ENCODE assay signal across 18 cellular contexts in genomic region chr3:37554364-37554763, GRCh38.
DNase-seq lines count a peak whose midpoint lies in the region; ATAC-seq, FAIRE-seq and TF ChIP-seq lines count a peak whose summit lies in the region.
"Had no signal": no experiment of that assay in that cellular context is flagged by ENCODE, and none has a peak within 500 bp of the region (broad histone marks: within the 10 kb centered on the region; RNA-seq: fewer than 3 reads in every experiment).

No MANE protein-coding gene starts in this region.

- H3K9ac ChIP-seq in Karpas-422 (ENCODE audit: low read length) (no peak overlapping the region), K562 (ENCODE audit: insufficient read depth in 1 of 2, low read depth in 2 of 2, low read length in 2 of 2) (no peak overlapping the region), liver (ENCODE audit: low read depth in 1 of 2, low read length in 2 of 2) (no peak overlapping the region)
- H3K9ac ChIP-seq: BLaER1 had no signal

- H3K27me3 Mint-ChIP-seq in T-helper 2 cell treated with Interferon-gamma antibody and Interleukin-4, amounts not matched to agents 5 μg/mL and 100 μg/mL, for 36 hours (ENCODE audit: low read depth), result no peaks in the 10 kb centered on the region
- H3K27me3 Mint-ChIP-seq: stimulated activated naive B cell treated with anti-CD40 and anti-IgM and Interleukin-4, amounts not matched to agents 10 μg/mL and 1 μg/mL and 100 μg/mL, for 72 hours had no signal

- peak; percentile 71 for FAIRE-seq in K562 (lab: Jason Lieb, UNC)
- FAIRE-seq: kidney, small intestine had no signal

- H3K27me3 ChIP-seq in Karpas-422 (ENCODE audit: low read length) (no peaks in the 10 kb centered on the region), K562 (ENCODE audit: control insufficient read depth in 2 of 2, insufficient read depth in 2 of 2, low read length in 2 of 2) (peaks cover 12 to 23% of the 10 kb centered on the region in 2 experiments; a peak in 4 of 5 replicates), liver (ENCODE audit: control insufficient read depth in 4 of 4, insufficient read depth in 4 of 4, low read length in 3 of 4) (no peaks in the 10 kb centered on the region)
- H3K27me3 ChIP-seq: adrenal gland, BLaER1, SJCRH30 had no signal

- POLR2A ChIA-PET in K562 (lab: Yijun Ruan, JAX), result no interaction called here

- no peaks in the 10 kb centered on the region for H3K4me1 Mint-ChIP-seq in T-helper 2 cell treated with Interferon-gamma antibody and Interleukin-4, amounts not matched to agents 5 μg/mL and 100 μg/mL, for 36 hours (ENCODE audit: low read depth)
- H3K4me1 Mint-ChIP-seq: activated CD4-positive, alpha-beta memory T cell treated with anti-CD3 and anti-CD28 coated beads, Interleukin-2, amount 10 ng/mL, durations not matched to agents 7 days and 5 days had no signal

- no peak overlapping the region for H2AFZ ChIP-seq in Karpas-422 (ENCODE audit: low read length)
- no peak overlapping the region for H2AFZ ChIP-seq in K562 (ENCODE audit: low read depth, low read length)

- no peaks in the 10 kb centered on the region for H4K20me1 ChIP-seq in Karpas-422 (ENCODE audit: insufficient read depth, low read depth, low read length)
- H4K20me1 ChIP-seq in K562 (replicated peaks; ENCODE audit: control insufficient read depth, insufficient read depth, low read length), result no peaks in the 10 kb centered on the region
- H4K20me1 ChIP-seq: BLaER1 had no signal

- H3K4me3 ChIP-seq in Karpas-422 (ENCODE audit: low read length), result no peak overlapping the region
- no peak overlapping the region for H3K4me3 ChIP-seq in K562
- H3K4me3 ChIP-seq in liver (ENCODE audit: low read depth in 1 of 3, low read length in 3 of 3), result no peak overlapping the region
- H3K4me3 ChIP-seq: adrenal gland, BLaER1, SJCRH30 had no signal

- TF ChIP-seq CTCF in K562 (IDR thresholded peaks at IDR 0.05 in 2 of 3, conservative IDR thresholded peaks at IDR 0.05 in 1 of 3; ENCODE audit: insufficient read depth in 2 of 3, low read depth in 1 of 3, low read length in 3 of 3) (peak; percentile 82 to 89 (median 87)), liver (IDR thresholded peaks at IDR 0.05; ENCODE audit: low read depth, low read length, missing input control) (no peak)

- 2% methylated on average over 6 of the region's 6 CpGs for WGBS in K562 (ENCODE audit: insufficient coverage, low coverage, missing lambda C conversion rate)
- 87% methylated on average over 6 of the region's 6 CpGs for WGBS in liver

- H3K9me3 Mint-ChIP-seq in T-helper 2 cell treated with Interferon-gamma antibody and Interleukin-4, amounts not matched to agents 5 μg/mL and 100 μg/mL, for 36 hours, result no peaks in the 10 kb centered on the region
- H3K9me3 Mint-ChIP-seq: activated CD4-positive, alpha-beta memory T cell treated with anti-CD3 and anti-CD28 coated beads, Interleukin-2, amount 10 ng/mL, durations not matched to agents 7 days and 5 days had no signal

- no peaks in the 10 kb centered on the region for H3K9me1 ChIP-seq in K562 (ENCODE audit: control insufficient read depth, insufficient read depth, low read length)

- no TSS peak for BruUV-seq in K562 (replicated peaks; lab: Mats Ljungman, UMichigan)

- DNase-seq in ELF-1 (ENCODE audit: low read depth, low spot score) (peak; percentile 50), Karpas-422 (peak; percentile 73), K562 (ENCODE audit: extremely low read depth in 1 of 4, low spot score in 3 of 4) (peak; percentile 49 to 74 (median 54)), foreskin melanocyte (no peak), NCI-H1694 treated with DMSO at 0.1 percent for 48 hours (lab: John Stamatoyannopoulos, UW) (no peak)
- no peak for DNase-seq in T-helper 2 cell treated with Interferon-gamma antibody and Interleukin-4, amounts not matched to agents 5 μg/mL and 100 μg/mL, for 36 hours (ENCODE audit: low spot score)
- no peak for DNase-seq in activated effector memory CD4-positive, alpha-beta T cell treated with anti-CD3 and anti-CD28 coated beads, Interleukin-2, amount 50 U/mL, for 16 hours
- DNase-seq: activated CD4-positive, alpha-beta memory T cell treated with anti-CD3 and anti-CD28 coated beads, Interleukin-2, amount 10 ng/mL, durations not matched to agents 7 days and 5 days; adrenal gland; cerebellar nuclear complex; glutamatergic neuron; kidney; NK-92 treated with Interleukin-12 subunit alpha and Interleukin-12 subunit beta, amount 100 ng/mL, for 24 hours; small intestine; stimulated activated naive B cell treated with anti-CD40 and anti-IgM and Interleukin-4, amounts not matched to agents 10 μg/mL and 1 μg/mL and 100 μg/mL, for 72 hours had no signal

- TF ChIP-seq POLR2A in K562 (conservative IDR thresholded peaks at IDR 0.05), result no peak

- CTCF ChIA-PET in K562 (lab: Yijun Ruan, JAX; ENCODE audit: low intra/inter-chr PET ratio), result interaction anchor here (0.9 to 2.5 kb wide), 4 partner anchors 146 to 412 kb away, joined by 3 to 20 read pairs (median 5); no protein-coding TSS in a partner anchor

- H3K79me2 ChIP-seq in Karpas-422 (ENCODE audit: low read length) (no peaks in the 10 kb centered on the region), K562 (ENCODE audit: control insufficient read depth, insufficient read depth, low read length) (no peaks in the 10 kb centered on the region)

- H3K4me1 ChIP-seq in Karpas-422 (ENCODE audit: low read length) (no peaks in the 10 kb centered on the region), K562 (replicated peaks in 1 of 2; ENCODE audit: control insufficient read depth in 2 of 2, insufficient read depth in 2 of 2, low read length in 2 of 2) (no peaks in the 10 kb centered on the region), liver (ENCODE audit: control insufficient read depth in 4 of 4, insufficient read depth in 4 of 4, low read length in 3 of 4) (no peaks in the 10 kb centered on the region)
- H3K4me1 ChIP-seq: BLaER1, SJCRH30 had no signal

- TF ChIP-seq RAD21 in K562 (CRISPR knock-in tag; conservative IDR thresholded peaks at IDR 0.05 in 1 of 2, IDR thresholded peaks at IDR 0.05 in 1 of 2), result peak; percentile 77 to 84
- peak; percentile 12 to 42 for TF ChIP-seq RAD21 in liver (IDR thresholded peaks at IDR 0.05)

- no peak overlapping the region for H3K4me3 Mint-ChIP-seq in T-helper 2 cell treated with Interferon-gamma antibody and Interleukin-4, amounts not matched to agents 5 μg/mL and 100 μg/mL, for 36 hours
- H3K4me3 Mint-ChIP-seq: activated CD4-positive, alpha-beta memory T cell treated with anti-CD3 and anti-CD28 coated beads, Interleukin-2, amount 10 ng/mL, durations not matched to agents 7 days and 5 days; stimulated activated naive B cell treated with anti-CD40 and anti-IgM and Interleukin-4, amounts not matched to agents 10 μg/mL and 1 μg/mL and 100 μg/mL, for 72 hours had no signal

- H3K9me3 ChIP-seq in Karpas-422 (ENCODE audit: low read length) (no peaks in the 10 kb centered on the region), K562 (replicated peaks; ENCODE audit: control insufficient read depth, insufficient read depth, low read depth, low read length) (no peaks in the 10 kb centered on the region), liver (ENCODE audit: control insufficient read depth in 4 of 4, low read length in 3 of 4) (no peaks in the 10 kb centered on the region)
- H3K9me3 ChIP-seq: adrenal gland, BLaER1, SJCRH30 had no signal

- H3K9me2 ChIP-seq in Karpas-422 (replicated peaks; ENCODE audit: insufficient read depth, low read length), result no peaks in the 10 kb centered on the region

- H3K36me3 ChIP-seq in Karpas-422 (ENCODE audit: insufficient read depth, low read length), result no peaks in the 10 kb centered on the region
- no peaks in the 10 kb centered on the region for H3K36me3 ChIP-seq in K562 (ENCODE audit: control insufficient read depth, insufficient read depth, low read length)
- no peaks in the 10 kb centered on the region for H3K36me3 ChIP-seq in liver (ENCODE audit: control insufficient read depth in 4 of 4, insufficient read depth in 3 of 4, low read depth in 1 of 4, low read length in 3 of 4)
- H3K36me3 ChIP-seq: BLaER1, SJCRH30 had no signal

- H3K27ac Mint-ChIP-seq in T-helper 2 cell treated with Interferon-gamma antibody and Interleukin-4, amounts not matched to agents 5 μg/mL and 100 μg/mL, for 36 hours, result no peak overlapping the region
- H3K27ac Mint-ChIP-seq: activated CD4-positive, alpha-beta memory T cell treated with anti-CD3 and anti-CD28 coated beads, Interleukin-2, amount 10 ng/mL, durations not matched to agents 7 days and 5 days; stimulated activated naive B cell treated with anti-CD40 and anti-IgM and Interleukin-4, amounts not matched to agents 10 μg/mL and 1 μg/mL and 100 μg/mL, for 72 hours had no signal

- intact Hi-C loops in K562 (cut with micrococcal nuclease), result loop anchor here (1.0 to 10.0 kb wide), 3 partner anchors 150 to 410 kb away; no protein-coding TSS in a partner anchor

- H3K27ac ChIP-seq in Karpas-422 (ENCODE audit: low read length) (no peak overlapping the region), K562 (ENCODE audit: extremely low read depth, low read depth, low read length) (no peak overlapping the region), liver (ENCODE audit: low read depth in 1 of 2, low read length in 2 of 2) (no peak overlapping the region)
- H3K27ac ChIP-seq: BLaER1, SJCRH30 had no signal

- in situ Hi-C loops in K562 (cut with MboI), result no loop called here

- TF ChIP-seq EP300 in K562 (IDR thresholded peaks at IDR 0.05; ENCODE audit: low read length), result no peak

- peak; percentile 95 for ATAC-seq in K562
- ATAC-seq: stimulated activated naive B cell treated with anti-CD40 and anti-IgM and Interleukin-4, amounts not matched to agents 10 μg/mL and 1 μg/mL and 100 μg/mL, for 72 hours had no signal

- no peak overlapping the region for H3K4me2 ChIP-seq in Karpas-422 (ENCODE audit: low read depth, low read length, poor library complexity, severe bottlenecking)
- H3K4me2 ChIP-seq in K562 (ENCODE audit: insufficient read depth, low read length), result no peak overlapping the region
- H3K4me2 ChIP-seq: BLaER1 had no signal

- no peaks in the 10 kb centered on the region for H3K36me3 Mint-ChIP-seq in T-helper 2 cell treated with Interferon-gamma antibody and Interleukin-4, amounts not matched to agents 5 μg/mL and 100 μg/mL, for 36 hours (ENCODE audit: low read depth)
- H3K36me3 Mint-ChIP-seq: stimulated activated naive B cell treated with anti-CD40 and anti-IgM and Interleukin-4, amounts not matched to agents 10 μg/mL and 1 μg/mL and 100 μg/mL, for 72 hours had no signal

TF ChIP-seq in K562, 482 proteins besides CTCF, POLR2A, EP300 and RAD21 (continues in another document):
- TF ChIP-seq STAG1 (CRISPR knock-in tag; IDR thresholded peaks at IDR 0.05; ENCODE audit: borderline replicate concordance), result 0 out of 2 replicates have a peak, but pooled peaks have one; percentile 50
- TF ChIP-seq ZNF766 (CRISPR knock-in tag; conservative IDR thresholded peaks at IDR 0.05), result no peak
- TF ChIP-seq SMC3 (conservative IDR thresholded peaks at IDR 0.05; ENCODE audit: insufficient read depth, low read depth, low read length), result peak; percentile 53

Comparison
In these comparisons a context has a peak if more than half of its experiments do, and no peak if none do; other contexts are left out.
1. DNase-seq: peak in ELF-1 (single experiment), Karpas-422 (single experiment) and K562 (4 of 4); none in foreskin melanocyte (single experiment), T-helper 2 cell treated with Interferon-gamma antibody and Interleukin-4, amounts not matched to agents 5 μg/mL and 100 μg/mL, for 36 hours (single experiment), NCI-H1694 treated with DMSO at 0.1 percent for 48 hours (single experiment) and activated effector memory CD4-positive, alpha-beta T cell treated with anti-CD3 and anti-CD28 coated beads, Interleukin-2, amount 50 U/mL, for 16 hours (single experiment).